8 cellular contexts compared by ENCODE assay signal in the genomic region with DNA sequence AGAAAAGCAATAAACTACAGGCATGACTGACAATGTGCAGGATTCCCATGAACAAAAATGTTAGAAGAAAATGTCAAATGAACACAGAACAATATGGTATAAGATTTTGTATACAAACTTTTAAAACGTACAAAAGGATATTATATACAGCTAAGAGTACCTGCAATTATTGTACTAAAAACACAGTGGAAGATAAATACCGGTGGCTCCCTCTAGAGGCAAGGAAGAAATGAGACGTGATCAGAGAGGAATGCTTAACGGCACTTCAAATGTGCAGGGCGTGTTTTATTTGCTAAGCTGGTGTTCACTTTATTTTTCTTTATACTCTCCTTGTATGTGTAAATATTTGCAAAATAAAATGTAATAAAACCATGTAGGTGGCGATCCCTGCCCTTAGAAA.
DNase-seq lines count a peak whose midpoint lies in the region; TF ChIP-seq lines count a peak whose summit lies in the region.

No MANE protein-coding gene starts in this region.

- H3K4me3 Mint-ChIP-seq in chondrocyte (ENCODE audit: unreplicated experiment), result no peak overlapping the region
- H3K4me3 Mint-ChIP-seq in type B pancreatic cell, result no peak overlapping the region

- peak; percentile 74 for TF ChIP-seq CTCF in chondrocyte (IDR thresholded peaks at IDR 0.05)
- peak; percentile 79 for TF ChIP-seq CTCF in type B pancreatic cell (conservative IDR thresholded peaks at IDR 0.05)

- DNase-seq in activated gamma-delta T cell treated with Interleukin-2 at 50 U/mL for 16 hours, result peak; percentile 40
- no peak for DNase-seq in activated gamma-delta T cell (lab: John Stamatoyannopoulos, UW)
- peak; percentile 72 for DNase-seq in Jurkat, Clone E6-1 (ENCODE audit: low read depth, low spot score)
- DNase-seq in SKM-1 (lab: John Stamatoyannopoulos, UW; ENCODE audit: unreplicated experiment), result peak; percentile 54
- no peak for DNase-seq in chondrocyte (ENCODE audit: low spot score)
- DNase-seq in medulla oblongata (ENCODE audit: extremely low spot score), result peak; percentile 71
- no peak for DNase-seq in type B pancreatic cell (ENCODE audit: extremely low spot score, unreplicated experiment)
- DNase-seq in SHP77 (lab: John Stamatoyannopoulos, UW), result no peak

- H3K4me1 Mint-ChIP-seq in chondrocyte (ENCODE audit: low read depth) (no peaks in the 10 kb centered on the region), type B pancreatic cell (ENCODE audit: unreplicated experiment) (peaks cover 9% of the 10 kb centered on the region)

- no peak overlapping the region for H3K27ac Mint-ChIP-seq in chondrocyte (ENCODE audit: unreplicated experiment)
- H3K27ac Mint-ChIP-seq in type B pancreatic cell, result no peak overlapping the region

- H3K4me3 ChIP-seq in Jurkat, Clone E6-1 (ENCODE audit: low read length), result no peak overlapping the region

- no peaks in the 10 kb centered on the region for H3K36me3 Mint-ChIP-seq in chondrocyte (ENCODE audit: low read depth)
- no peaks in the 10 kb centered on the region for H3K36me3 Mint-ChIP-seq in type B pancreatic cell

- H3K27me3 Mint-ChIP-seq in chondrocyte (ENCODE audit: low read depth), result no peaks in the 10 kb centered on the region
- no peaks in the 10 kb centered on the region for H3K27me3 Mint-ChIP-seq in type B pancreatic cell

- no peaks in the 10 kb centered on the region for H3K9me3 Mint-ChIP-seq in chondrocyte (ENCODE audit: low read depth)
- H3K9me3 Mint-ChIP-seq in type B pancreatic cell, result no peaks in the 10 kb centered on the region

Comparison
In these comparisons a context has a peak if more than half of its experiments do, and no peak if none do; other contexts are left out.
1. DNase-seq: peak in activated gamma-delta T cell treated with Interleukin-2 at 50 U/mL for 16 hours (single experiment), Jurkat, Clone E6-1 (single experiment), SKM-1 (single experiment) and medulla oblongata (single experiment); none in activated gamma-delta T cell (single experiment), chondrocyte (single experiment), type B pancreatic cell (single experiment) and SHP77 (0 of 2).